Comparison of ENCODE assay signal across 11 cellular contexts in genomic region chr19:53978975-53979801, GRCh38. TPM values are rescaled to one million over a fixed set of nuclear protein-coding genes. Genes with fewer than 3 reads are reported as not detected.
DNase-seq lines count a peak whose midpoint lies in the region; ATAC-seq and TF ChIP-seq lines count a peak whose summit lies in the region.
"Had no signal": no experiment of that assay in that cellular context is flagged by ENCODE, and none has a peak within 500 bp of the region (broad histone marks: within the 10 kb centered on the region; RNA-seq: fewer than 3 reads in every experiment).

No MANE protein-coding gene starts in this region.

- H3K27ac Mint-ChIP-seq in central memory CD8-positive, alpha-beta T cell (ENCODE audit: low read depth) = no peak overlapping the region

- peaks cover 8% of the 10 kb centered on the region for H3K9me3 Mint-ChIP-seq in central memory CD8-positive, alpha-beta T cell

- peaks cover 61% of the 10 kb centered on the region for H3K27me3 Mint-ChIP-seq in central memory CD8-positive, alpha-beta T cell

- TF ChIP-seq CTCF in AG10803 (conservative IDR thresholded peaks at IDR 0.05; ENCODE audit: low read length) (no peak), right lobe of liver (IDR thresholded peaks at IDR 0.05) (no peak), GM13976 (IDR thresholded peaks at IDR 0.05; ENCODE audit: borderline replicate concordance, control extremely low read depth, extremely low read depth, insufficient read depth, missing control alignments) (no peak)

- DNase-seq in AG10803 (ENCODE audit: low read depth) (no peak), MG63 (no peak), NCI-H128 (lab: John Stamatoyannopoulos, UW; ENCODE audit: unreplicated experiment) (no peak), right lobe of liver (no peak), GM13976 (ENCODE audit: low spot score) (no peak), OCI-M1 (lab: John Stamatoyannopoulos, UW) (no peak)
- no peak for DNase-seq in central memory CD8-positive, alpha-beta T cell (ENCODE audit: low spot score in 2 of 2)
- DNase-seq: NCI-H1105 had no signal

- no peak overlapping the region for H3K27ac ChIP-seq in right lobe of liver
- H3K27ac ChIP-seq: foreskin keratinocyte had no signal

- intact Hi-C loops in right lobe of liver (cut with DNase I) = no loop called here

- ATAC-seq in central memory CD8-positive, alpha-beta T cell (replicated peaks; ENCODE audit: extremely low read depth, poor library complexity, severe bottlenecking) = no peak
- no peak for ATAC-seq in right lobe of liver

- TF ChIP-seq POLR2A in right lobe of liver (IDR thresholded peaks at IDR 0.05) = no peak

- peak overlapping the region; percentile 50 for H3K4me3 Mint-ChIP-seq in central memory CD8-positive, alpha-beta T cell

- in situ Hi-C loops in GM13976 (cut with MboI; ENCODE audit: low sequenced_read_pairs, unreplicated experiment) = no loop called here

- H3K4me1 Mint-ChIP-seq in central memory CD8-positive, alpha-beta T cell = peaks cover 21% of the 10 kb centered on the region

- H3K27me3 ChIP-seq in MG63 (no peaks in the 10 kb centered on the region; the same call in 1 of the 2 replicates), mononuclear cell (ENCODE audit: insufficient read depth, low read length) (peaks cover 50% of the 10 kb centered on the region), right lobe of liver (peaks cover 0 to 21% of the 10 kb centered on the region in 2 donors)

- 3% methylated on average over 18 of the region's 19 CpGs for WGBS in right lobe of liver (ENCODE audit: insufficient coverage, low coverage, low lambda C conversion rate, missing lambda C conversion rate)

- H3K36me3 ChIP-seq in MG63 (no peaks in the 10 kb centered on the region), right lobe of liver (no peaks in the 10 kb centered on the region)

- peaks cover 4% of the 10 kb centered on the region for H3K36me3 Mint-ChIP-seq in central memory CD8-positive, alpha-beta T cell (ENCODE audit: insufficient read depth)

- no peaks in the 10 kb centered on the region for H3K9me3 ChIP-seq in MG63
- no peaks in the 10 kb centered on the region for H3K9me3 ChIP-seq in mononuclear cell (ENCODE audit: low read depth, low read length)
- H3K9me3 ChIP-seq in right lobe of liver = no peaks in the 10 kb centered on the region

- H3K4me3 ChIP-seq in AG10803 (ENCODE audit: low read length) (peak overlapping the region; percentile 54), MG63 (peak overlapping the region; percentile 65), mononuclear cell (ENCODE audit: low read length) (peak overlapping the region; percentile 13), right lobe of liver (no peak overlapping the region)

- H3K4me1 ChIP-seq in mononuclear cell (ENCODE audit: insufficient read depth, low read length) (peaks cover 27% of the 10 kb centered on the region), right lobe of liver (no peaks in the 10 kb centered on the region)
- H3K4me1 ChIP-seq: foreskin keratinocyte had no signal

RNA-seq across cellular contexts. Expression of gene CACNG6, which starts 12.2 kb away (rescaled TPM):
- total RNA-seq in MG63 (2014; rRNA removed; shearing (Covaris generic); ENCODE audit: low replicate concordance) = 0.43 TPM in 1 of 2 replicates, not detected in the other
- total RNA-seq in mononuclear cell (not detected), right lobe of liver (not detected)
- total RNA-seq: foreskin keratinocyte, Right ventricle myocardium superior had no signal

RNA-seq across cellular contexts. Expression of gene CACNG8, which starts 16.5 kb away (rescaled TPM):
- 0.05 TPM in 1 of 2 replicates, not detected in the other for total RNA-seq in MG63 (2014; rRNA removed; shearing (Covaris generic); ENCODE audit: low replicate concordance)
- total RNA-seq in mononuclear cell (not detected), right lobe of liver (under 1 TPM in 1 of 6 experiments, not detected in 5; 0.02 TPM)
- total RNA-seq: foreskin keratinocyte had no signal

Comparison
In these comparisons a context has a peak if more than half of its experiments do, and no peak if none do; other contexts are left out.
1. H3K4me3 ChIP-seq: peak in AG10803 (single experiment), MG63 (single experiment) and mononuclear cell (single experiment); none in right lobe of liver (0 of 3).